ENCODE assay signal across 17 cellular contexts in genomic region chr3:178435575-178435974, GRCh38.
"Had no signal": no experiment of that assay in that cellular context is flagged by ENCODE, and none has a peak within 500 bp of the region (broad histone marks: within the 10 kb centered on the region; RNA-seq: fewer than 3 reads in every experiment).

No MANE protein-coding gene starts in this region.

- ATAC-seq: gastrocnemius medialis; left lobe of liver; mucosa of descending colon; naive thymus-derived CD8-positive, alpha-beta T cell had no signal

- H3K4me3 ChIP-seq: colonic mucosa, gastrocnemius medialis, mucosa of descending colon, right atrium auricular region, sigmoid colon, skin epidermis, uterus had no signal

- H3K36me3 ChIP-seq: colonic mucosa, gastrocnemius medialis, neutrophil, right atrium auricular region, sigmoid colon, uterus had no signal

- H3K27ac ChIP-seq: colonic mucosa, gastrocnemius medialis, neutrophil, right atrium auricular region, sigmoid colon, skin epidermis, uterus had no signal

- H3K27me3 ChIP-seq: colonic mucosa, gastrocnemius medialis, neutrophil, right atrium auricular region, sigmoid colon, uterus had no signal

- H3K9me3 ChIP-seq: colonic mucosa, gastrocnemius medialis, mucosa of descending colon, neutrophil, right atrium auricular region, sigmoid colon, uterus had no signal

- DNase-seq: colonic mucosa; dermis blood vessel endothelial cell; gastrocnemius medialis; glutamatergic neuron; islet precursor cell; mucosa of descending colon; naive thymus-derived CD8-positive, alpha-beta T cell; posterior cingulate gyrus; sigmoid colon; stimulated activated CD4-positive, alpha-beta T cell treated with anti-CD3 and anti-CD28 coated beads, Interleukin-12 subunit alpha, Interleukin-12 subunit beta, amount 100 ng/mL, for 4 hours; stimulated activated naive CD4-positive, alpha-beta T cell treated with Interleukin-2 at 50 U/mL for 16 hours; trophoblast cell; uterus had no signal
